Comparison of ENCODE assay signal across 8 cellular contexts in genomic region chr14:82642425-82642824, GRCh38.
DNase-seq lines count a peak whose midpoint lies in the region; ATAC-seq and TF ChIP-seq lines count a peak whose summit lies in the region.

No MANE protein-coding gene starts in this region.

- TF ChIP-seq CTCF in WTC11 (IDR thresholded peaks at IDR 0.05), result no peak

- peak; percentile 76 for DNase-seq in DMS53 treated with DMSO at 0.1 percent for 48 hours (lab: John Stamatoyannopoulos, UW; ENCODE audit: unreplicated experiment)
- peak; percentile 65 for DNase-seq in WTC11 (ENCODE audit: low spot score)
- DNase-seq in left kidney (ENCODE audit: low read depth, low spot score), result peak; percentile 80
- DNase-seq in NCI-H128 (lab: John Stamatoyannopoulos, UW; ENCODE audit: unreplicated experiment), result no peak
- no peak for DNase-seq in AG08395 (ENCODE audit: low spot score)
- DNase-seq in NOMO-1 treated with dmso at 0.1 percent for 144 hours (lab: John Stamatoyannopoulos, UW; ENCODE audit: unreplicated experiment), result no peak

- no peaks in the 10 kb centered on the region; the same call in 1 of the 2 replicates for H3K9me3 Mint-ChIP-seq in WTC11

- no peaks in the 10 kb centered on the region for H3K36me3 Mint-ChIP-seq in WTC11

- CTCF ChIA-PET in WTC11 (lab: Charles Lee), result no interaction called here

- H3K27ac Mint-ChIP-seq in WTC11, result peak overlapping the region; percentile 82

- peak; percentile 85 for ATAC-seq in HG03159 (IDR thresholded peaks at IDR 0.05; ENCODE audit: unreplicated experiment)
- peak; percentile 100 for ATAC-seq in WTC11
- no peak for ATAC-seq in HG02884 (IDR thresholded peaks at IDR 0.05; ENCODE audit: unreplicated experiment)

- peak overlapping the region; percentile 77 for H3K4me3 Mint-ChIP-seq in WTC11

- H3K4me1 Mint-ChIP-seq in WTC11, result peaks cover 2% of the 10 kb centered on the region; the same call in 1 of the 2 replicates

- POLR2A ChIA-PET in WTC11 (lab: Charles Lee), result no interaction called here

- no peaks in the 10 kb centered on the region for H3K27me3 Mint-ChIP-seq in WTC11 (ENCODE audit: low read depth)

TF ChIP-seq in WTC11, 78 proteins besides CTCF, POLR2A, EP300 and RAD21:
- TF ChIP-seq, protein P1, sequence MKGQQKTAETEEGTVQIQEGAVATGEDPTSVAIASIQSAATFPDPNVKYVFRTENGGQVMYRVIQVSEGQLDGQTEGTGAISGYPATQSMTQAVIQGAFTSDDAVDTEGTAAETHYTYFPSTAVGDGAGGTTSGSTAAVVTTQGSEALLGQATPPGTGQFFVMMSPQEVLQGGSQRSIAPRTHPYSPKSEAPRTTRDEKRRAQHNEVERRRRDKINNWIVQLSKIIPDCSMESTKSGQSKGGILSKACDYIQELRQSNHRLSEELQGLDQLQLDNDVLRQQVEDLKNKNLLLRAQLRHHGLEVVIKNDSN (CRISPR knock-in tag; IDR thresholded peaks at IDR 0.05), result no peak
- TF ChIP-seq MYBL2 (CRISPR knock-in tag; IDR thresholded peaks at IDR 0.05) (no peak), ATF1 (CRISPR knock-in tag; IDR thresholded peaks at IDR 0.05) (no peak), OVOL2 (CRISPR knock-in tag; IDR thresholded peaks at IDR 0.05; ENCODE audit: borderline replicate concordance) (no peak), KAT7 (CRISPR knock-in tag; IDR thresholded peaks at IDR 0.05; ENCODE audit: borderline replicate concordance) (no peak)
- TF ChIP-seq, protein P2, sequence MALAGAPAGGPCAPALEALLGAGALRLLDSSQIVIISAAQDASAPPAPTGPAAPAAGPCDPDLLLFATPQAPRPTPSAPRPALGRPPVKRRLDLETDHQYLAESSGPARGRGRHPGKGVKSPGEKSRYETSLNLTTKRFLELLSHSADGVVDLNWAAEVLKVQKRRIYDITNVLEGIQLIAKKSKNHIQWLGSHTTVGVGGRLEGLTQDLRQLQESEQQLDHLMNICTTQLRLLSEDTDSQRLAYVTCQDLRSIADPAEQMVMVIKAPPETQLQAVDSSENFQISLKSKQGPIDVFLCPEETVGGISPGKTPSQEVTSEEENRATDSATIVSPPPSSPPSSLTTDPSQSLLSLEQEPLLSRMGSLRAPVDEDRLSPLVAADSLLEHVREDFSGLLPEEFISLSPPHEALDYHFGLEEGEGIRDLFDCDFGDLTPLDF (CRISPR knock-in tag; IDR thresholded peaks at IDR 0.05), result no peak
- TF ChIP-seq, protein P3, sequence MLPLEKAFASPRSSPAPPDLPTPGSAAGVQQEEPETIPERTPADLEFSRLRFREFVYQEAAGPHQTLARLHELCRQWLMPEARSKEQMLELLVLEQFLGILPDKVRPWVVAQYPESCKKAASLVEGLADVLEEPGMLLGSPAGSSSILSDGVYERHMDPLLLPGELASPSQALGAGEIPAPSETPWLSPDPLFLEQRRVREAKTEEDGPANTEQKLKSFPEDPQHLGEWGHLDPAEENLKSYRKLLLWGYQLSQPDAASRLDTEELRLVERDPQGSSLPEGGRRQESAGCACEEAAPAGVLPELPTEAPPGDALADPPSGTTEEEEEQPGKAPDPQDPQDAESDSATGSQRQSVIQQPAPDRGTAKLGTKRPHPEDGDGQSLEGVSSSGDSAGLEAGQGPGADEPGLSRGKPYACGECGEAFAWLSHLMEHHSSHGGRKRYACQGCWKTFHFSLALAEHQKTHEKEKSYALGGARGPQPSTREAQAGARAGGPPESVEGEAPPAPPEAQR (CRISPR knock-in tag; IDR thresholded peaks at IDR 0.05), result no peak
TF ChIP-seq in WTC11: peak in this region for 0.

Comparison
In these comparisons a context has a peak if more than half of its experiments do, and no peak if none do; other contexts are left out.
1. DNase-seq: peak in DMS53 treated with DMSO at 0.1 percent for 48 hours (single experiment), WTC11 (single experiment) and left kidney (single experiment); none in NCI-H128 (single experiment), AG08395 (single experiment) and NOMO-1 treated with dmso at 0.1 percent for 144 hours (single experiment).